Comparison of ENCODE assay signal across 9 cellular contexts in the genomic region with DNA sequence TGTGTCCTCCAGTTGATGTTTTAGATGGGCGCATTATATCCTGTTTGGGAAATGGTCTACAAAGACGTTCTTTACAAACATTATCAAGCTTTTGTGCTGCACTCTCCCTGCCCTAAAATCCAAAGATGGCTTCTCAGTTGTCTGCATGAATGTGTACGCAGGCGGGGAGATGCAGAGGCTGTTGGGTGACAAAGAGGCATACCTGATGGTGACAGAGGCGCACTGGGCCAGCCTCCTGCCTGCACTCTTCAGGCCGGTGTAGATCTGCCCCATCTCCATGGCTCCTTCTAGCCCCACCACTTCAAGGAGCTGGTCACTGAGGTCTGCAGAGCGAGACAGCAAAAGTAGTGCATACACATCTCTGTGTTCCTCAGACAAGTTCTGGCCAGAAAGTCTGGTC.
"Had no signal": no experiment of that assay in that cellular context is flagged by ENCODE, and none has a peak within 500 bp of the region (broad histone marks: within the 10 kb centered on the region; RNA-seq: fewer than 3 reads in every experiment).

No MANE protein-coding gene starts in this region.

- H3K36me3 ChIP-seq: HAP-1 had no signal

- H3K4me2 ChIP-seq: GM23338 had no signal

- DNase-seq: GM23248, GOT3, H7, H9, HCEC 1CT, HFFc6 had no signal

- H2AFZ ChIP-seq: GM23248, GM23338 had no signal

- H3K4me1 Mint-ChIP-seq: H9 had no signal

- H3K9me3 Mint-ChIP-seq: GM23338, H9, HFFc6 had no signal

- H3K27ac ChIP-seq: GM23248 had no signal

- H3K9ac ChIP-seq: GM23248 had no signal

- H3K27ac Mint-ChIP-seq: GM23338, H9, HFFc6 had no signal

- ATAC-seq: GM23338, HCT116 had no signal

- H3K4me3 Mint-ChIP-seq: GM23338, H9, HFFc6 had no signal

- H3K4me3 ChIP-seq: GM23248, GM23338, HAP-1 had no signal

- H3K4me1 ChIP-seq: HAP-1 had no signal

- H3K9me3 ChIP-seq: HAP-1 had no signal
